ENCODE assay signal across 8 cellular contexts in the genomic region with DNA sequence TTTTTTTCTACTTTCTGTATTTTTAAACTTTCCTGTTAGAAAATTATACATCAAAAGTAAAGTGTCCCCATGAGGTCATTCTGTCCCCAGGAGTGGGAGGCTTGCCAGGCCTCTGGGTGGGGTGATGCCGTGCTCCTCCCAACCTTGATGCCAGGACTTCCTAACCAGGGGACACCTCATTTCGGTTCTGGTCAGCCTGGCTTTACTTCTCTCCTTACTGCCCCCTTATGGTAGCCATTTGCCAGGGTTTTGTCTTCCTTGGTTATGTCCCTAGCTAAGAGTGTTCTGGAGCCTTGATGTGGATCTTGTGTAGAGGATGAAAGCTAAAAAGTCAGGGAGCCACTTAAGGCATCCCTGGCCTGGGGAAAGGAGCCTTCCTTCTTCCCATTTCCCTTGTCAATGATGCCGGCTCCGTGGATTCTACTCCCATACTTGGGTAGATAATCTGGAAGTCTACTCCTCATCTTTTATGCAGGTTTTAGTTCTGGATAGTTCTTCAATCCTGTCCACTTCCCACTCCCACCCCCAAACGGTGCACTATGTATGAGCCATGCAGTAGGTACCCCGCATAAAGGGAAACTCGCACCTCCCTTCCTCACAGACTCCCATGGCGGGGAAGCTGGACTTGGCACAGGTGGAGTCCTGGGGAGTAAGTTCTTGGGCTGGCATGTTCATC.
A peak's percentile ranks its signal among the peaks of the same experiment; 100 is the strongest.
DNase-seq lines count a peak whose midpoint lies in the region; ATAC-seq lines count a peak whose summit lies in the region.

No MANE protein-coding gene starts in this region.

- H3K27ac Mint-ChIP-seq in stimulated activated effector memory CD8-positive, alpha-beta T cell treated with anti-CD3 and anti-CD28 coated beads, Interleukin-12 subunit alpha, Interleukin-12 subunit beta, amount 100 ng/mL, for 72 hours, result no peak overlapping the region

- H3K4me3 Mint-ChIP-seq in stimulated activated effector memory CD8-positive, alpha-beta T cell treated with anti-CD3 and anti-CD28 coated beads, Interleukin-12 subunit alpha, Interleukin-12 subunit beta, amount 100 ng/mL, for 72 hours, result no peak overlapping the region

- ATAC-seq in stimulated activated effector memory CD8-positive, alpha-beta T cell treated with anti-CD3 and anti-CD28 coated beads, Interleukin-12 subunit alpha, Interleukin-12 subunit beta, amount 100 ng/mL, for 72 hours, result peak; percentile 53
- ATAC-seq in GM18519 (IDR thresholded peaks at IDR 0.05; ENCODE audit: low FRiP score, unreplicated experiment) (no peak), HG02623 (IDR thresholded peaks at IDR 0.05; ENCODE audit: unreplicated experiment) (no peak)

- no peaks in the 10 kb centered on the region for H3K4me1 Mint-ChIP-seq in stimulated activated effector memory CD8-positive, alpha-beta T cell treated with anti-CD3 and anti-CD28 coated beads, Interleukin-12 subunit alpha, Interleukin-12 subunit beta, amount 100 ng/mL, for 72 hours

- no peaks in the 10 kb centered on the region for H3K36me3 Mint-ChIP-seq in stimulated activated effector memory CD8-positive, alpha-beta T cell treated with anti-CD3 and anti-CD28 coated beads, Interleukin-12 subunit alpha, Interleukin-12 subunit beta, amount 100 ng/mL, for 72 hours

- peak; percentile 3 for DNase-seq in stimulated activated CD4-positive, alpha-beta T cell treated with anti-CD3 and anti-CD28 coated beads, Interleukin-1b, Interleukin-23, amount 100 ng/mL, for 48 hours
- DNase-seq in stimulated activated CD4-positive, alpha-beta T cell treated with anti-CD3 and anti-CD28 coated beads, Interleukin-4, amount 100 ng/mL, for 4 hours, result no peak
- DNase-seq in NCI-H226 (peak; percentile 39), astrocyte of the hippocampus (ENCODE audit: low read depth, low spot score) (peak; percentile 73), iPS DF 4.7 (ENCODE audit: extremely low read depth, low spot score) (peak; percentile 87)
- peak in 1 of 2 donors; percentile 59 for DNase-seq in stimulated activated effector memory CD8-positive, alpha-beta T cell treated with anti-CD3 and anti-CD28 coated beads, Interleukin-12 subunit alpha, Interleukin-12 subunit beta, amount 100 ng/mL, for 72 hours (ENCODE audit: low spot score in 2 of 2)

- H3K9me3 Mint-ChIP-seq in stimulated activated effector memory CD8-positive, alpha-beta T cell treated with anti-CD3 and anti-CD28 coated beads, Interleukin-12 subunit alpha, Interleukin-12 subunit beta, amount 100 ng/mL, for 72 hours, result no peaks in the 10 kb centered on the region

Comparison
In these comparisons a context has a peak if more than half of its experiments do, and no peak if none do; other contexts are left out.
1. DNase-seq: peak in stimulated activated CD4-positive, alpha-beta T cell treated with anti-CD3 and anti-CD28 coated beads, Interleukin-1b, Interleukin-23, amount 100 ng/mL, for 48 hours (single experiment), NCI-H226 (single experiment), astrocyte of the hippocampus (single experiment) and iPS DF 4.7 (single experiment); none in stimulated activated CD4-positive, alpha-beta T cell treated with anti-CD3 and anti-CD28 coated beads, Interleukin-4, amount 100 ng/mL, for 4 hours (0 of 2).